In genomic region chr10:129520440-129521080, GRCh38 we compare ENCODE assay signal across 25 cellular contexts.
"Had no signal": no experiment of that assay in that cellular context is flagged by ENCODE, and none has a peak within 500 bp of the region (broad histone marks: within the 10 kb centered on the region; RNA-seq: fewer than 3 reads in every experiment).

No MANE protein-coding gene starts in this region.

- H3K36me3 Mint-ChIP-seq: activated naive CD8-positive, alpha-beta T cell treated with anti-CD3 and anti-CD28 coated beads, Interleukin-2, amount 10 ng/mL, durations not matched to agents 7 days and 5 days had no signal

- H3K4me3 Mint-ChIP-seq: activated CD8-positive, alpha-beta T cell treated with anti-CD3 and anti-CD28 coated beads for 36 hours; activated naive CD8-positive, alpha-beta T cell treated with anti-CD3 and anti-CD28 coated beads, Interleukin-2, amount 10 ng/mL, durations not matched to agents 7 days and 5 days; activated T-cell treated with anti-CD3 and anti-CD28 coated beads, Interleukin-2, amount 50 U/mL, for 72 hours had no signal

- DNase-seq: activated CD4-positive, alpha-beta T cell treated with anti-CD3 and anti-CD28 coated beads for 4 hours; activated CD8-positive, alpha-beta memory T cell treated with anti-CD3 and anti-CD28 coated beads, Interleukin-2, amount 50 U/mL, for 4 hours; activated CD8-positive, alpha-beta T cell treated with anti-CD3 and anti-CD28 coated beads for 36 hours; activated naive CD4-positive, alpha-beta T cell treated with anti-CD3 and anti-CD28 coated beads, Interleukin-2, amount 50 U/mL, for 16 hours; activated naive CD8-positive, alpha-beta T cell treated with anti-CD3 and anti-CD28 coated beads, Interleukin-2, amount 10 ng/mL, durations not matched to agents 7 days and 5 days; activated T-cell treated with anti-CD3 and anti-CD28 coated beads, Interleukin-2, amount 50 U/mL, for 72 hours; anterior cingulate cortex; cerebellar nuclear complex; MG63; MV-4-11; NCI-H1092 treated with DMSO at 0.1 percent for 48 hours; NCI-H146; NCI-H187 treated with DMSO at 0.1 percent for 48 hours; NCI-H2081 treated with DMSO at 0.1 percent for 48 hours; NCI-H526 treated with DMSO at 0.1 percent for 48 hours; NCI-H82; OCI-M1; RPMI8226; T-helper 1 cell had no signal

- H3K4me1 Mint-ChIP-seq: activated naive CD8-positive, alpha-beta T cell treated with anti-CD3 and anti-CD28 coated beads, Interleukin-2, amount 10 ng/mL, durations not matched to agents 7 days and 5 days had no signal

- H3K4me3 ChIP-seq: adrenal gland, MG63, SK-N-MC had no signal

- H3K9me3 Mint-ChIP-seq: activated naive CD8-positive, alpha-beta T cell treated with anti-CD3 and anti-CD28 coated beads, Interleukin-2, amount 10 ng/mL, durations not matched to agents 7 days and 5 days; activated T-cell treated with anti-CD3 and anti-CD28 coated beads, Interleukin-2, amount 50 U/mL, for 72 hours had no signal

- H3K27ac ChIP-seq: adrenal gland, SK-N-MC, VCaP had no signal

- H3K27ac Mint-ChIP-seq: activated CD8-positive, alpha-beta T cell treated with anti-CD3 and anti-CD28 coated beads for 36 hours; activated naive CD8-positive, alpha-beta T cell treated with anti-CD3 and anti-CD28 coated beads, Interleukin-2, amount 10 ng/mL, durations not matched to agents 7 days and 5 days; activated T-cell treated with anti-CD3 and anti-CD28 coated beads, Interleukin-2, amount 50 U/mL, for 72 hours had no signal

- H3K27me3 Mint-ChIP-seq: activated CD8-positive, alpha-beta T cell treated with anti-CD3 and anti-CD28 coated beads for 36 hours; activated naive CD8-positive, alpha-beta T cell treated with anti-CD3 and anti-CD28 coated beads, Interleukin-2, amount 10 ng/mL, durations not matched to agents 7 days and 5 days had no signal

- ATAC-seq: activated CD4-positive, CD25-positive, alpha-beta regulatory T cell treated with anti-CD3 and anti-CD28 coated beads, Interleukin-2, amount 50 U/mL, for 24 hours; activated CD8-positive, alpha-beta T cell treated with anti-CD3 and anti-CD28 coated beads for 36 hours; activated T-cell treated with anti-CD3 and anti-CD28 coated beads, Interleukin-2, amount 50 U/mL, for 72 hours; Panc1; Right ventricle myocardium inferior had no signal
